In genomic region chr22:43222281-43222680, GRCh38 we compare ENCODE assay signal across 1 cellular context.
A peak's percentile ranks its signal among the peaks of the same experiment; 100 is the strongest.
TF ChIP-seq lines count a peak whose summit lies in the region.

No MANE protein-coding gene starts in this region.

TF ChIP-seq in K562, 482 proteins besides CTCF, POLR2A, EP300 and RAD21 (continued from another document):
- TF ChIP-seq CBFA2T2 (conservative IDR thresholded peaks at IDR 0.05), result no peak
- peak; percentile 90 for TF ChIP-seq NFIC (IDR thresholded peaks at IDR 0.05)
- TF ChIP-seq, protein P1, sequence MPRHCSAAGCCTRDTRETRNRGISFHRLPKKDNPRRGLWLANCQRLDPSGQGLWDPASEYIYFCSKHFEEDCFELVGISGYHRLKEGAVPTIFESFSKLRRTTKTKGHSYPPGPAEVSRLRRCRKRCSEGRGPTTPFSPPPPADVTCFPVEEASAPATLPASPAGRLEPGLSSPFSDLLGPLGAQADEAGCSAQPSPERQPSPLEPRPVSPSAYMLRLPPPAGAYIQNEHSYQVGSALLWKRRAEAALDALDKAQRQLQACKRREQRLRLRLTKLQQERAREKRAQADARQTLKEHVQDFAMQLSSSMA (CRISPR knock-in tag; IDR thresholded peaks at IDR 0.05), result no peak
- no peak for TF ChIP-seq HEY1 (CRISPR knock-in tag; IDR thresholded peaks at IDR 0.05; ENCODE audit: borderline replicate concordance)
- TF ChIP-seq ETV5 (CRISPR knock-in tag; IDR thresholded peaks at IDR 0.05; ENCODE audit: low read depth), result 0 out of 2 replicates have a peak, but pooled peaks have one; percentile 52
- peak; percentile 14; the same call in 1 of the 2 replicates for TF ChIP-seq CTBP1 (IDR thresholded peaks at IDR 0.05; ENCODE audit: borderline replicate concordance)
- no peak for TF ChIP-seq CBX3 (IDR thresholded peaks at IDR 0.05; ENCODE audit: borderline replicate concordance in 1 of 2, low read length in 2 of 2)
- no peak for TF ChIP-seq MAFG (tag; conservative IDR thresholded peaks at IDR 0.05)
- no peak for TF ChIP-seq WHSC1 (IDR thresholded peaks at IDR 0.05; ENCODE audit: low read length)
- no peak for TF ChIP-seq PATZ1 (CRISPR knock-in tag; IDR thresholded peaks at IDR 0.05; ENCODE audit: borderline replicate concordance)
- no peak for TF ChIP-seq MLLT1 (IDR thresholded peaks at IDR 0.05)
- no peak for TF ChIP-seq RBBP5 (IDR thresholded peaks at IDR 0.05; ENCODE audit: borderline replicate concordance, insufficient read depth, low read length, poor library complexity, severe bottlenecking)
- peak; percentile 53 for TF ChIP-seq VEZF1 (CRISPR knock-in tag; IDR thresholded peaks at IDR 0.05)
- no peak for TF ChIP-seq DPF2 (IDR thresholded peaks at IDR 0.05)
- TF ChIP-seq TAF15 (IDR thresholded peaks at IDR 0.05; ENCODE audit: low read depth, low read length), result no peak
- no peak for TF ChIP-seq RB1 (IDR thresholded peaks at IDR 0.05; ENCODE audit: low read depth)
- peak; percentile 43 for TF ChIP-seq EGR1 (conservative IDR thresholded peaks at IDR 0.05)
- TF ChIP-seq, protein P2, sequence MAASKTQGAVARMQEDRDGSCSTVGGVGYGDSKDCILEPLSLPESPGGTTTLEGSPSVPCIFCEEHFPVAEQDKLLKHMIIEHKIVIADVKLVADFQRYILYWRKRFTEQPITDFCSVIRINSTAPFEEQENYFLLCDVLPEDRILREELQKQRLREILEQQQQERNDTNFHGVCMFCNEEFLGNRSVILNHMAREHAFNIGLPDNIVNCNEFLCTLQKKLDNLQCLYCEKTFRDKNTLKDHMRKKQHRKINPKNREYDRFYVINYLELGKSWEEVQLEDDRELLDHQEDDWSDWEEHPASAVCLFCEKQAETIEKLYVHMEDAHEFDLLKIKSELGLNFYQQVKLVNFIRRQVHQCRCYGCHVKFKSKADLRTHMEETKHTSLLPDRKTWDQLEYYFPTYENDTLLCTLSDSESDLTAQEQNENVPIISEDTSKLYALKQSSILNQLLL (CRISPR knock-in tag; IDR thresholded peaks at IDR 0.05; ENCODE audit: borderline replicate concordance), result no peak
